ENCODE assay signal across 9 cellular contexts in genomic region chr12:88299567-88300101, GRCh38.
DNase-seq lines count a peak whose midpoint lies in the region; ATAC-seq and TF ChIP-seq lines count a peak whose summit lies in the region.
"Had no signal": no experiment of that assay in that cellular context is flagged by ENCODE, and none has a peak within 500 bp of the region (broad histone marks: within the 10 kb centered on the region; RNA-seq: fewer than 3 reads in every experiment).

No MANE protein-coding gene starts in this region.

- H3K9me3 ChIP-seq in psoas muscle (no peaks in the 10 kb centered on the region), tibial nerve (peaks cover 0 to 2% (median 0%) of the 10 kb centered on the region in 4 donors)
- H3K9me3 ChIP-seq: pancreas had no signal

- 52 to 54% (median 54%) methylated on average over 4 of the region's 4 CpGs for WGBS in psoas muscle, 3 donors
- 34 to 49% methylated on average over 4 of the region's 4 CpGs for WGBS in tibial nerve, 2 donors

- peaks cover 24% of the 10 kb centered on the region for H3K9me3 Mint-ChIP-seq in activated T-helper 2 cell treated with anti-CD3 and anti-CD28 coated beads, Interferon-gamma antibody, Interleukin-2, Interleukin-4, amounts not matched to agents 10 μg/mL and 5 μg/mL and 100 μg/mL, durations not matched to agents 14 hours and 24 hours and 36 hours

- H3K27ac ChIP-seq in psoas muscle (no peak overlapping the region), tibial nerve (peak overlapping the region in 1 of 4 donors; percentile 23)

- no peaks in the 10 kb centered on the region for H3K27me3 ChIP-seq in psoas muscle (ENCODE audit: insufficient read depth in 3 of 3, low read length in 2 of 3)
- no peaks in the 10 kb centered on the region for H3K27me3 ChIP-seq in tibial nerve
- H3K27me3 ChIP-seq: pancreas had no signal

- intact Hi-C loops in activated T-helper 2 cell treated with anti-CD3 and anti-CD28 coated beads, Interferon-gamma antibody, Interleukin-2, Interleukin-4, amounts not matched to agents 10 μg/mL and 5 μg/mL and 100 μg/mL, durations not matched to agents 14 hours and 24 hours and 36 hours (cut with micrococcal nuclease), result loop anchor here (1.0 to 10.0 kb wide), 15 partner anchors 33 to 1409 kb away; partner anchors contain the start of genes ATP2B1, CEP290 and TMTC3
- intact Hi-C loops in psoas muscle (cut with DNase I), result no loop called here

- no peak for TF ChIP-seq POLR2A in tibial nerve (IDR thresholded peaks at IDR 0.05)

- TF ChIP-seq CTCF in GM12864 (IDR thresholded peaks at IDR 0.05; ENCODE audit: low read depth, low read length, missing control alignments) (no peak), psoas muscle (IDR thresholded peaks at IDR 0.05) (no peak), tibial nerve (IDR thresholded peaks at IDR 0.05) (no peak)

- ATAC-seq in GM21447 (IDR thresholded peaks at IDR 0.05; ENCODE audit: unreplicated experiment) (peak; percentile 92), HG03571 (IDR thresholded peaks at IDR 0.05; ENCODE audit: unreplicated experiment) (peak; percentile 88), psoas muscle (peak in 3 of 4 donors; percentile 44 to 92 (median 68))

- H3K4me1 ChIP-seq in psoas muscle, result no peaks in the 10 kb centered on the region
- peaks cover 0 to 8% (median 0%) of the 10 kb centered on the region in 4 donors for H3K4me1 ChIP-seq in tibial nerve

- H3K36me3 Mint-ChIP-seq in activated T-helper 2 cell treated with anti-CD3 and anti-CD28 coated beads, Interferon-gamma antibody, Interleukin-2, Interleukin-4, amounts not matched to agents 10 μg/mL and 5 μg/mL and 100 μg/mL, durations not matched to agents 14 hours and 24 hours and 36 hours (ENCODE audit: low read depth), result peaks cover 18% of the 10 kb centered on the region

- peaks cover 48% of the 10 kb centered on the region for H3K4me1 Mint-ChIP-seq in activated T-helper 2 cell treated with anti-CD3 and anti-CD28 coated beads, Interferon-gamma antibody, Interleukin-2, Interleukin-4, amounts not matched to agents 10 μg/mL and 5 μg/mL and 100 μg/mL, durations not matched to agents 14 hours and 24 hours and 36 hours (ENCODE audit: low read depth)

- H3K27ac Mint-ChIP-seq in activated T-helper 2 cell treated with anti-CD3 and anti-CD28 coated beads, Interferon-gamma antibody, Interleukin-2, Interleukin-4, amounts not matched to agents 10 μg/mL and 5 μg/mL and 100 μg/mL, durations not matched to agents 14 hours and 24 hours and 36 hours, result peak overlapping the region; percentile 90

- H3K27me3 Mint-ChIP-seq in activated T-helper 2 cell treated with anti-CD3 and anti-CD28 coated beads, Interferon-gamma antibody, Interleukin-2, Interleukin-4, amounts not matched to agents 10 μg/mL and 5 μg/mL and 100 μg/mL, durations not matched to agents 14 hours and 24 hours and 36 hours (ENCODE audit: low read depth), result no peaks in the 10 kb centered on the region

- no peak for TF ChIP-seq EP300 in tibial nerve (IDR thresholded peaks at IDR 0.05)

- H3K36me3 ChIP-seq in psoas muscle (ENCODE audit: insufficient read depth in 1 of 2, low read depth in 1 of 2), result no peaks in the 10 kb centered on the region
- no peaks in the 10 kb centered on the region for H3K36me3 ChIP-seq in tibial nerve
- H3K36me3 ChIP-seq: pancreas had no signal

- no peak overlapping the region for H3K4me3 ChIP-seq in GM12864 (ENCODE audit: low read depth, low read length)
- no peak overlapping the region for H3K4me3 ChIP-seq in psoas muscle
- H3K4me3 ChIP-seq in tibial nerve, result no peak overlapping the region
- H3K4me3 ChIP-seq: pancreas had no signal

- no peak overlapping the region for H3K4me3 Mint-ChIP-seq in activated T-helper 2 cell treated with anti-CD3 and anti-CD28 coated beads, Interferon-gamma antibody, Interleukin-2, Interleukin-4, amounts not matched to agents 10 μg/mL and 5 μg/mL and 100 μg/mL, durations not matched to agents 14 hours and 24 hours and 36 hours (ENCODE audit: low read depth)

- DNase-seq in GM12864 (ENCODE audit: low read depth) (peak; percentile 64), psoas muscle (no peak), NCI-H748 (lab: John Stamatoyannopoulos, UW; ENCODE audit: unreplicated experiment) (no peak), RPMI8226 (no peak), tibial nerve (ENCODE audit: low spot score in 2 of 2) (no peak)
- DNase-seq in activated T-helper 2 cell treated with anti-CD3 and anti-CD28 coated beads, Interferon-gamma antibody, Interleukin-2, Interleukin-4, amounts not matched to agents 10 μg/mL and 5 μg/mL and 100 μg/mL, durations not matched to agents 14 hours and 24 hours and 36 hours (ENCODE audit: low spot score), result peak; percentile 46
- DNase-seq: pancreas had no signal

Comparison
In these comparisons a context has a peak if more than half of its experiments do, and no peak if none do; other contexts are left out.
1. DNase-seq: peak in GM12864 (single experiment) and activated T-helper 2 cell treated with anti-CD3 and anti-CD28 coated beads, Interferon-gamma antibody, Interleukin-2, Interleukin-4, amounts not matched to agents 10 μg/mL and 5 μg/mL and 100 μg/mL, durations not matched to agents 14 hours and 24 hours and 36 hours (single experiment); none in psoas muscle (0 of 2), NCI-H748 (single experiment), RPMI8226 (single experiment) and tibial nerve (0 of 2).
2. Peak in every context shown above with its lines, with median percentiles within 50 percentile points of each other: ATAC-seq.